In genomic region chr6:27870486-27870885, GRCh38 we compare ENCODE assay signal across 13 cellular contexts. TPM values are rescaled to one million over a fixed set of nuclear protein-coding genes. Genes with fewer than 3 reads are reported as not detected.
A peak's percentile ranks its signal among the peaks of the same experiment; 100 is the strongest.
DNase-seq lines count a peak whose midpoint lies in the region; ATAC-seq and TF ChIP-seq lines count a peak whose summit lies in the region.
"Had no signal": no experiment of that assay in that cellular context is flagged by ENCODE, and none has a peak within 500 bp of the region (broad histone marks: within the 10 kb centered on the region; RNA-seq: fewer than 3 reads in every experiment).

No MANE protein-coding gene starts in this region.

- H3K9ac ChIP-seq in BLaER1 treated with 17β-estradiol and CSF1 and Interleukin-3, amounts not matched to agents 10 nM and 100 nM = peak overlapping the region in 9 of 11 experiments; percentile 84 to 94 (median 92); a peak in 15 of 22 replicates
- H3K9ac ChIP-seq in H9 (ENCODE audit: extremely low read depth, insufficient read length, low read length) = no peak overlapping the region
- H3K9ac ChIP-seq in mesenchymal stem cell (ENCODE audit: low read length) = no peak overlapping the region
- H3K9ac ChIP-seq in mammary epithelial cell (ENCODE audit: insufficient read depth, low read length) = no peak overlapping the region

- no peak overlapping the region for H2BK12ac ChIP-seq in H9 (ENCODE audit: insufficient read length, low read depth, low read length)
- no peak overlapping the region for H2BK12ac ChIP-seq in mesenchymal stem cell (ENCODE audit: low read length in 2 of 2)

- no peak overlapping the region for H4K5ac ChIP-seq in H9 (ENCODE audit: insufficient read length, low read depth, low read length)

- H3K27me3 Mint-ChIP-seq in H9 (ENCODE audit: low read depth) = peaks cover 10% of the 10 kb centered on the region; the same call in 1 of the 2 replicates
- H3K27me3 Mint-ChIP-seq in activated B cell treated with CpG ODN at 0.5 μM for 24 hours = no peaks in the 10 kb centered on the region
- H3K27me3 Mint-ChIP-seq: T-helper 17 cell had no signal

- peak overlapping the region in 1 of 2 experiments; percentile 44; a peak in 3 of 5 replicates for H3K4me3 Mint-ChIP-seq in H9
- peak overlapping the region; percentile 4 for H3K4me3 Mint-ChIP-seq in activated B cell treated with CpG ODN at 0.5 μM for 24 hours
- H3K4me3 Mint-ChIP-seq: T-helper 17 cell had no signal

- H3K9me3 Mint-ChIP-seq in H9 = no peaks in the 10 kb centered on the region; a peak in 1 of 5 replicates
- no peaks in the 10 kb centered on the region for H3K9me3 Mint-ChIP-seq in activated B cell treated with CpG ODN at 0.5 μM for 24 hours

- no TSS peak for BruUV-seq in mammary epithelial cell (replicated peaks; lab: Mats Ljungman, UMichigan)

- peaks cover 0 to 7% (median 1%) of the 10 kb centered on the region in 11 experiments; a peak in 5 of 22 replicates for H3K9me3 ChIP-seq in BLaER1 treated with 17β-estradiol and CSF1 and Interleukin-3, amounts not matched to agents 10 nM and 100 nM (replicated peaks in 1 of 11)
- H3K9me3 ChIP-seq in H9 (ENCODE audit: control insufficient read depth, low read depth, low read length) (no peaks in the 10 kb centered on the region), mesenchymal stem cell (ENCODE audit: control insufficient read depth, low read length) (no peaks in the 10 kb centered on the region), right atrium auricular region (no peaks in the 10 kb centered on the region), mammary epithelial cell (replicated peaks; ENCODE audit: insufficient read depth, low read length) (no peaks in the 10 kb centered on the region)

- no peak overlapping the region for H3K56ac ChIP-seq in H9 (ENCODE audit: insufficient read length, low read depth, low read length)

- H2BK20ac ChIP-seq in H9 (ENCODE audit: low read depth, low read length, poor library complexity, severe bottlenecking) = no peak overlapping the region

- H3K23me2 ChIP-seq in H9 (ENCODE audit: insufficient read length, low read depth, low read length, poor library complexity, severe bottlenecking) = peaks cover 21% of the 10 kb centered on the region

- H2AFZ ChIP-seq in H9 (ENCODE audit: low read length) (no peak overlapping the region), mesenchymal stem cell (ENCODE audit: low read depth, low read length) (no peak overlapping the region), mammary epithelial cell (ENCODE audit: low read depth, low read length) (no peak overlapping the region)

- H3K27ac Mint-ChIP-seq in H9 (peak overlapping the region in 2 of 3 experiments; percentile 91 to 96; a peak in 5 of 7 replicates), activated B cell treated with CpG ODN at 0.5 μM for 24 hours (peak overlapping the region; percentile 43)

- POLR2A ChIA-PET in activated B cell treated with CpG ODN at 0.5 μM for 24 hours (lab: Charles Lee) = interaction anchor here (0.7 to 16.6 kb wide), 18 partner anchors 11 to 1849 kb away, joined by 3 to 1167 read pairs (median 30); partner anchors contain the start of gene ZNF184

- no peak for TF ChIP-seq CTCF in H9 (conservative IDR thresholded peaks at IDR 0.05)
- TF ChIP-seq CTCF in activated B cell treated with CpG ODN at 0.5 μM for 24 hours (IDR thresholded peaks at IDR 0.05) = no peak
- TF ChIP-seq CTCF in right atrium auricular region (IDR thresholded peaks at IDR 0.05) = no peak
- no peak for TF ChIP-seq CTCF in mammary epithelial cell (conservative IDR thresholded peaks at IDR 0.05 in 1 of 2, IDR thresholded peaks at IDR 0.05 in 1 of 2; ENCODE audit: extremely low read depth in 1 of 2, insufficient read depth in 1 of 2, low read depth in 1 of 2, low read length in 2 of 2)

- H4K91ac ChIP-seq in H9 (ENCODE audit: insufficient read length, low read depth, low read length) (no peak overlapping the region), mesenchymal stem cell (ENCODE audit: low read length) (no peak overlapping the region)

- H3K23ac ChIP-seq in H9 (ENCODE audit: insufficient read length, low read depth, low read length) (no peak overlapping the region), mesenchymal stem cell (ENCODE audit: low read length in 2 of 2) (no peak overlapping the region)

- peak overlapping the region; percentile 32 to 96 (median 87) for H3K4me2 ChIP-seq in BLaER1 treated with 17β-estradiol and CSF1 and Interleukin-3, amounts not matched to agents 10 nM and 100 nM
- H3K4me2 ChIP-seq in H9 (ENCODE audit: insufficient read depth, insufficient read length, low read length) = no peak overlapping the region
- no peak overlapping the region for H3K4me2 ChIP-seq in mesenchymal stem cell (ENCODE audit: low read length, poor library complexity, severe bottlenecking)
- no peak overlapping the region for H3K4me2 ChIP-seq in mammary epithelial cell (ENCODE audit: insufficient read depth, low read depth, low read length)

- in situ Hi-C loops in mammary epithelial cell (cut with MboI; ENCODE audit: low sequenced_read_pairs in 2 of 2) = loop anchor here in 1 of 2 donors (5.0 kb wide), 1 partner anchor 33 kb away; a partner anchor contains a TSS

- H3K14ac ChIP-seq in H9 (ENCODE audit: insufficient read depth, low read length) (no peak overlapping the region), mesenchymal stem cell (ENCODE audit: low read length in 2 of 2) (no peak overlapping the region)

- H3K4me1 Mint-ChIP-seq in H9 (peaks cover 35 to 47% of the 10 kb centered on the region in 2 experiments), activated B cell treated with CpG ODN at 0.5 μM for 24 hours (peaks cover 50% of the 10 kb centered on the region)

- CTCF ChIA-PET in activated B cell treated with CpG ODN at 0.5 μM for 24 hours (lab: Charles Lee) (interaction anchor here (3.1 to 3.4 kb wide), 2 partner anchors 33 to 74 kb away, joined by 10 to 18 read pairs; a partner anchor contains a TSS), mammary epithelial cell (lab: Charles Lee; ENCODE audit: low non-redundant PET) (no interaction called here)

- no peak for DNase-seq in H9
- DNase-seq in activated B cell treated with CpG ODN at 0.5 μM for 24 hours = no peak
- no peak for DNase-seq in mesenchymal stem cell
- DNase-seq in right atrium auricular region (ENCODE audit: low spot score) = no peak
- DNase-seq in mammary epithelial cell = no peak
- no peak for DNase-seq in NCI-H2029 (lab: John Stamatoyannopoulos, UW)
- DNase-seq: brain microvascular endothelial cell; GOT3; midbrain; stimulated activated CD4-positive, alpha-beta T cell treated with anti-CD3 and anti-CD28 coated beads, Interleukin-4, amount 100 ng/mL, for 1 hour; T-helper 17 cell had no signal

- H3K4ac ChIP-seq in H9 (ENCODE audit: low read depth, low read length) = no peak overlapping the region
- no peak overlapping the region for H3K4ac ChIP-seq in mesenchymal stem cell (ENCODE audit: low read depth in 1 of 2, low read length in 2 of 2)

- peaks cover 47 to 76% (median 66%) of the 10 kb centered on the region in 10 experiments for H3K4me1 ChIP-seq in BLaER1 treated with 17β-estradiol and CSF1 and Interleukin-3, amounts not matched to agents 10 nM and 100 nM
- H3K4me1 ChIP-seq in H9 (ENCODE audit: insufficient read depth, low read length) = peaks cover 2% of the 10 kb centered on the region
- peaks cover 16% of the 10 kb centered on the region for H3K4me1 ChIP-seq in mesenchymal stem cell (ENCODE audit: control insufficient read depth, insufficient read depth, low read depth, low read length)
- H3K4me1 ChIP-seq in right atrium auricular region = peaks cover 0 to 32% of the 10 kb centered on the region in 2 donors
- H3K4me1 ChIP-seq in mammary epithelial cell (ENCODE audit: insufficient read depth, low read length) = peaks cover 34% of the 10 kb centered on the region

- peak overlapping the region in 1 of 10 experiments; percentile 76; a peak in 2 of 20 replicates for H3K4me3 ChIP-seq in BLaER1 treated with 17β-estradiol and CSF1 and Interleukin-3, amounts not matched to agents 10 nM and 100 nM
- H3K4me3 ChIP-seq in mesenchymal stem cell (ENCODE audit: insufficient read depth in 1 of 2, low read depth in 1 of 2, low read length in 2 of 2) (no peak overlapping the region), right atrium auricular region (no peak overlapping the region), mammary epithelial cell (replicated peaks in 1 of 3; ENCODE audit: insufficient read depth in 1 of 3, low read depth in 2 of 3, low read length in 3 of 3) (no peak overlapping the region)

- intact Hi-C loops in activated B cell treated with CpG ODN at 0.5 μM for 24 hours (cut with micrococcal nuclease) = no loop called here
- intact Hi-C loops in mammary epithelial cell (cut with micrococcal nuclease) = no loop called here

- H3K36me3 ChIP-seq in BLaER1 treated with 17β-estradiol and CSF1 and Interleukin-3, amounts not matched to agents 10 nM and 100 nM = no peaks in the 10 kb centered on the region
- H3K36me3 ChIP-seq in mesenchymal stem cell (ENCODE audit: control insufficient read depth in 1 of 2, insufficient read depth in 2 of 2, low read depth in 1 of 2, low read length in 2 of 2) = no peaks in the 10 kb centered on the region
- H3K36me3 ChIP-seq in right atrium auricular region = no peaks in the 10 kb centered on the region
- no peaks in the 10 kb centered on the region for H3K36me3 ChIP-seq in mammary epithelial cell (ENCODE audit: insufficient read depth, low read length)
- H3K36me3 ChIP-seq: brain microvascular endothelial cell had no signal

- H2AK5ac ChIP-seq in H9 (ENCODE audit: insufficient read length, low read length) (no peak overlapping the region), mesenchymal stem cell (ENCODE audit: low read length, severe bottlenecking) (no peak overlapping the region)

- H3K27me3 ChIP-seq in BLaER1 treated with 17β-estradiol and CSF1 and Interleukin-3, amounts not matched to agents 10 nM and 100 nM = no peaks in the 10 kb centered on the region
- no peaks in the 10 kb centered on the region for H3K27me3 ChIP-seq in H9 (ENCODE audit: insufficient read depth, low read length)
- H3K27me3 ChIP-seq in mesenchymal stem cell (ENCODE audit: control insufficient read depth in 1 of 2, insufficient read depth in 1 of 2, low read length in 2 of 2) = no peaks in the 10 kb centered on the region
- peaks cover 0 to 14% of the 10 kb centered on the region in 2 donors for H3K27me3 ChIP-seq in right atrium auricular region
- H3K27me3 ChIP-seq in mammary epithelial cell (ENCODE audit: insufficient read depth, low read length) = no peaks in the 10 kb centered on the region
- H3K27me3 ChIP-seq: brain microvascular endothelial cell had no signal

- H3K18ac ChIP-seq in H9 (ENCODE audit: insufficient read length, low read depth, low read length) = peak overlapping the region; percentile 33
- H3K18ac ChIP-seq in mesenchymal stem cell (ENCODE audit: low read depth in 1 of 2, low read length in 2 of 2) = no peak overlapping the region

- H3K79me1 ChIP-seq in H9 (ENCODE audit: insufficient read depth, low read depth, low read length, poor library complexity, severe bottlenecking) (no peaks in the 10 kb centered on the region), mesenchymal stem cell (replicated peaks; ENCODE audit: low read length, poor library complexity, severe bottlenecking) (no peaks in the 10 kb centered on the region)

- H3T11ph ChIP-seq in H9 (ENCODE audit: low read length) = peak overlapping the region; percentile 20

- H4K8ac ChIP-seq in H9 (replicated peaks; ENCODE audit: insufficient read length, low read depth, low read length) = no peak overlapping the region
- peak overlapping the region; percentile 29 for H4K8ac ChIP-seq in mesenchymal stem cell (ENCODE audit: low read length)

- dilution Hi-C loops in mammary epithelial cell (cut with HindIII; ENCODE audit: low sequenced_read_pairs) = no loop called here

- no peaks in the 10 kb centered on the region for H3K36me3 Mint-ChIP-seq in H9 (ENCODE audit: insufficient read depth in 1 of 3, low read depth in 3 of 3)
- peaks cover 12% of the 10 kb centered on the region for H3K36me3 Mint-ChIP-seq in activated B cell treated with CpG ODN at 0.5 μM for 24 hours (ENCODE audit: low read depth)

- H4K20me1 ChIP-seq in BLaER1 treated with 17β-estradiol and CSF1 and Interleukin-3, amounts not matched to agents 10 nM and 100 nM = peaks cover 0 to 8% (median 0%) of the 10 kb centered on the region in 11 experiments; a peak in 3 of 22 replicates
- no peaks in the 10 kb centered on the region for H4K20me1 ChIP-seq in H9 (ENCODE audit: control insufficient read depth, insufficient read depth, insufficient read length)
- no peaks in the 10 kb centered on the region for H4K20me1 ChIP-seq in mammary epithelial cell (ENCODE audit: insufficient read depth, low read length)

- no peak overlapping the region for H2BK15ac ChIP-seq in H9 (ENCODE audit: low read depth, low read length)
- H2BK15ac ChIP-seq in mesenchymal stem cell (ENCODE audit: low read depth, poor library complexity, severe bottlenecking) = no peak overlapping the region

- H2BK5ac ChIP-seq in H9 (ENCODE audit: insufficient read length, low read length) (no peak overlapping the region), mesenchymal stem cell (ENCODE audit: low read depth, low read length, poor library complexity, severe bottlenecking) (no peak overlapping the region)

- no CpG with 5 or more reads among the region's 3 CpGs for WGBS in H9 (ENCODE audit: extremely low coverage, insufficient read length, low lambda C conversion rate)
- WGBS in mesenchymal stem cell = 98% methylated on average over 3 of the region's 3 CpGs
- 97% methylated on average over 3 of the region's 3 CpGs for WGBS in mammary epithelial cell (ENCODE audit: low coverage, missing lambda C conversion rate)

- H3K27ac ChIP-seq in BLaER1 treated with 17β-estradiol and CSF1 and Interleukin-3, amounts not matched to agents 10 nM and 100 nM = peak overlapping the region in 9 of 11 experiments; percentile 86 to 97 (median 93); a peak in 17 of 22 replicates
- peak overlapping the region; percentile 83 for H3K27ac ChIP-seq in H9 (ENCODE audit: insufficient read length, low read depth, low read length)
- H3K27ac ChIP-seq in mesenchymal stem cell (ENCODE audit: low read length, poor library complexity, severe bottlenecking) = no peak overlapping the region
- H3K27ac ChIP-seq in right atrium auricular region = no peak overlapping the region
- no peak overlapping the region for H3K27ac ChIP-seq in mammary epithelial cell (ENCODE audit: insufficient read depth, low read depth, low read length)
- H3K27ac ChIP-seq: brain microvascular endothelial cell had no signal

- no peaks in the 10 kb centered on the region for H3K79me2 ChIP-seq in H9 (ENCODE audit: insufficient read depth, low read length)
- no peaks in the 10 kb centered on the region for H3K79me2 ChIP-seq in mammary epithelial cell (ENCODE audit: insufficient read depth, low read length)

- ATAC-seq in activated B cell treated with CpG ODN at 0.5 μM for 24 hours (ENCODE audit: low read depth) (no peak), GM21367 (IDR thresholded peaks at IDR 0.05; ENCODE audit: unreplicated experiment) (no peak)
- ATAC-seq: T-helper 17 cell had no signal

- H2BK120ac ChIP-seq in H9 (ENCODE audit: low read depth, low read length, poor library complexity, severe bottlenecking) = no peak overlapping the region
- H2BK120ac ChIP-seq in mesenchymal stem cell (ENCODE audit: low read depth, low read length) = no peak overlapping the region

RNA-seq across cellular contexts. Expression of gene OR2B2, which starts 41.7 kb away (rescaled TPM):
- total RNA-seq in H9 (2021) (not detected in 2 replicates), activated B cell treated with CpG ODN at 0.5 μM for 24 hours (not detected in 2 replicates), right atrium auricular region (not detected), mammary epithelial cell (not detected)
- polyA plus RNA-seq in mesenchymal stem cell (2013, experiment 1 of 2) = not detected
- polyA plus RNA-seq in mesenchymal stem cell (2013, experiment 2 of 2) = not detected
- not detected for polyA plus RNA-seq in mammary epithelial cell
- not detected for polyA minus RNA-seq in mammary epithelial cell
- total RNA-seq: T-helper 17 cell had no signal

Comparison
In these comparisons a context has a peak if more than half of its experiments do, and no peak if none do; other contexts are left out.
1. H3K27ac ChIP-seq: peak in BLaER1 treated with 17β-estradiol and CSF1 and Interleukin-3, amounts not matched to agents 10 nM and 100 nM (9 of 11) and H9 (single experiment); none in mesenchymal stem cell (single experiment), right atrium auricular region (0 of 2) and mammary epithelial cell (single experiment).
2. H3K4me2 ChIP-seq: peak in BLaER1 treated with 17β-estradiol and CSF1 and Interleukin-3, amounts not matched to agents 10 nM and 100 nM (11 of 11); none in H9 (single experiment), mesenchymal stem cell (single experiment) and mammary epithelial cell (single experiment).
3. H3K9ac ChIP-seq: peak in BLaER1 treated with 17β-estradiol and CSF1 and Interleukin-3, amounts not matched to agents 10 nM and 100 nM (9 of 11); none in H9 (single experiment), mesenchymal stem cell (single experiment) and mammary epithelial cell (single experiment).